Comparison of ENCODE assay signal across 9 cellular contexts in the genomic region with DNA sequence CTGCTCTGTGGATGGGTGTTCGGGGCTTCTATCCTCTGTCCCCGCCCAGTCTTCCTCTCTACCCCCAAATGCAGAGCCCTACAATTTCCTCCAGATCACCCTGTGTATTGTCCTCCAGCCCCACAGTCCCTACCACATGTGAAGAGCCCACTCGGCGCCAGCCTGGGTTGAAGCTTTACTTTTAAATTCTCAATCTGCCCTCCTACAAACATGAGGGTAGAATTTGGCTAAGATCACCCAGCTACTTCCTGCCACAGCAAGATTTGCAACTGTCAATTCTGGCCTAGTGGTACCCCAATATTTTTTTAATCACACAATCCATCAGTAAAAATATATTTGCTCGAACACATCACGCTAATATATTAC. TPM values are rescaled to one million over a fixed set of nuclear protein-coding genes. Genes with fewer than 3 reads are reported as not detected.
DNase-seq lines count a peak whose midpoint lies in the region; ATAC-seq and TF ChIP-seq lines count a peak whose summit lies in the region.
"Had no signal": no experiment of that assay in that cellular context is flagged by ENCODE, and none has a peak within 500 bp of the region (broad histone marks: within the 10 kb centered on the region; RNA-seq: fewer than 3 reads in every experiment).

No MANE protein-coding gene starts in this region.

- peaks cover 37% of the 10 kb centered on the region for H3K4me1 ChIP-seq in MM.1S (ENCODE audit: low read length)
- peaks cover 40 to 82% of the 10 kb centered on the region in 2 donors for H3K4me1 ChIP-seq in duodenal mucosa (ENCODE audit: control insufficient read depth in 1 of 2, insufficient read depth in 2 of 2, low read length in 2 of 2)
- peaks cover 0 to 63% (median 49%) of the 10 kb centered on the region in 4 donors for H3K4me1 ChIP-seq in sigmoid colon

- ATAC-seq in HG02610 (IDR thresholded peaks at IDR 0.05; ENCODE audit: unreplicated experiment) (no peak), HG02763 (IDR thresholded peaks at IDR 0.05; ENCODE audit: unreplicated experiment) (no peak)

- intact Hi-C loops in sigmoid colon (cut with DNase I) = no loop called here

- peaks cover 95% of the 10 kb centered on the region for H3K79me2 ChIP-seq in MM.1S (ENCODE audit: low read length)

- H3K27me3 ChIP-seq in GM06990 (replicated peaks; ENCODE audit: control insufficient read depth, insufficient read depth, low read length) (no peaks in the 10 kb centered on the region), MM.1S (replicated peaks; ENCODE audit: insufficient read depth, low read length) (no peaks in the 10 kb centered on the region), duodenal mucosa (ENCODE audit: control insufficient read depth in 1 of 2, insufficient read depth in 2 of 2, low read length in 2 of 2) (no peaks in the 10 kb centered on the region), sigmoid colon (no peaks in the 10 kb centered on the region)

- H3K9me3 ChIP-seq in MM.1S (replicated peaks; ENCODE audit: insufficient read depth, low read length) (no peaks in the 10 kb centered on the region), duodenal mucosa (ENCODE audit: control insufficient read depth in 1 of 2, low read length in 2 of 2) (no peaks in the 10 kb centered on the region), sigmoid colon (no peaks in the 10 kb centered on the region)

- H3K9ac ChIP-seq in MM.1S (ENCODE audit: low read length) = peak overlapping the region; percentile 76; the same call in 1 of the 2 replicates
- H3K9ac ChIP-seq in duodenal mucosa (ENCODE audit: low read depth in 1 of 2, low read length in 2 of 2) = peak overlapping the region; percentile 45 to 64

- WGBS in sigmoid colon, 2 donors = 42 to 80% methylated on average over 6 of the region's 6 CpGs

- no peak for DNase-seq in GM06990 (ENCODE audit: extremely low read depth, insufficient read length)
- DNase-seq in MM.1S = no peak
- DNase-seq in sigmoid colon = no peak
- DNase-seq in DMS79 treated with DMSO at 0.1 percent for 48 hours (lab: John Stamatoyannopoulos, UW) = no peak
- no peak for DNase-seq in midbrain (lab: John Stamatoyannopoulos, UW)
- DNase-seq: MV-4-11 had no signal

- no peaks in the 10 kb centered on the region for H4K20me1 ChIP-seq in MM.1S (ENCODE audit: insufficient read depth, low read length)

- no peaks in the 10 kb centered on the region for H3K9me2 ChIP-seq in MM.1S (replicated peaks; ENCODE audit: insufficient read depth, low read length)

- H3K36me3 ChIP-seq in GM06990 (ENCODE audit: control insufficient read depth, insufficient read depth, low read length) = peaks cover 17% of the 10 kb centered on the region
- H3K36me3 ChIP-seq in MM.1S (replicated peaks; ENCODE audit: insufficient read depth, low read length) = peaks cover 12% of the 10 kb centered on the region
- H3K36me3 ChIP-seq in duodenal mucosa (ENCODE audit: control insufficient read depth in 1 of 2, insufficient read depth in 2 of 2, low read length in 2 of 2) = peaks cover 9 to 28% of the 10 kb centered on the region in 2 donors
- H3K36me3 ChIP-seq in sigmoid colon = peaks cover 0 to 25% (median 6%) of the 10 kb centered on the region in 4 donors

- TF ChIP-seq EP300 in sigmoid colon (IDR thresholded peaks at IDR 0.05) = no peak

- no peak for TF ChIP-seq POLR2A in sigmoid colon (IDR thresholded peaks at IDR 0.05)

- no peak for TF ChIP-seq CTCF in GM06990 (IDR thresholded peaks at IDR 0.05; ENCODE audit: insufficient read depth, low read length, poor library complexity, severe bottlenecking)
- no peak for TF ChIP-seq CTCF in MM.1S (IDR thresholded peaks at IDR 0.05; ENCODE audit: low read length)
- no peak for TF ChIP-seq CTCF in sigmoid colon (IDR thresholded peaks at IDR 0.05)

- H3F3A ChIP-seq in MM.1S (ENCODE audit: insufficient read depth, low read length) = peaks cover 37% of the 10 kb centered on the region

- H2AFZ ChIP-seq in MM.1S (ENCODE audit: low read length) = no peak overlapping the region

- H3K4me3 ChIP-seq in GM06990 (replicated peaks; ENCODE audit: low read depth, low read length) (peak overlapping the region; percentile 60), MM.1S (ENCODE audit: low read length) (no peak overlapping the region), duodenal mucosa (ENCODE audit: low read depth in 1 of 2, low read length in 2 of 2) (peak overlapping the region; percentile 37 to 55), sigmoid colon (no peak overlapping the region)

- H3K27ac ChIP-seq in MM.1S (ENCODE audit: low read length) = peak overlapping the region; percentile 96; the same call in 1 of the 2 replicates
- peak overlapping the region; percentile 34 for H3K27ac ChIP-seq in duodenal mucosa (ENCODE audit: low read depth, low read length)
- peak overlapping the region; percentile 84 to 91 (median 88) for H3K27ac ChIP-seq in sigmoid colon

- H3K4me2 ChIP-seq in MM.1S (ENCODE audit: low read depth, low read length) = no peak overlapping the region

RNA-seq across cellular contexts. Expression of a gene that starts 3.9 kb away (rescaled TPM):
- total RNA-seq in sigmoid colon = 10 to 100 TPM; 13.6 to 18.6 (median 17.7) TPM
- polyA plus RNA-seq in sigmoid colon = 10 to 100 TPM in 2 of 3 donors, 1 to 10 TPM in 1; 9.9 to 81.6 (median 10.2) TPM

RNA-seq across cellular contexts. Expression of a gene that starts 54.2 kb away (rescaled TPM):
- not detected for total RNA-seq in sigmoid colon
- polyA plus RNA-seq in sigmoid colon = under 1 TPM in 1 of 3 donors, not detected in 2; 0.38 TPM

Comparison
In these comparisons a context has a peak if more than half of its experiments do, and no peak if none do; other contexts are left out.
1. H3K4me3 ChIP-seq: peak in GM06990 (single experiment) and duodenal mucosa (2 of 2); none in MM.1S (single experiment) and sigmoid colon (0 of 4).
2. H3K27ac ChIP-seq: peak in every context shown above with its lines; median percentile 96 in MM.1S; 88 in sigmoid colon; 34 in duodenal mucosa.